ENCODE assay signal across 22 cellular contexts in the genomic region with DNA sequence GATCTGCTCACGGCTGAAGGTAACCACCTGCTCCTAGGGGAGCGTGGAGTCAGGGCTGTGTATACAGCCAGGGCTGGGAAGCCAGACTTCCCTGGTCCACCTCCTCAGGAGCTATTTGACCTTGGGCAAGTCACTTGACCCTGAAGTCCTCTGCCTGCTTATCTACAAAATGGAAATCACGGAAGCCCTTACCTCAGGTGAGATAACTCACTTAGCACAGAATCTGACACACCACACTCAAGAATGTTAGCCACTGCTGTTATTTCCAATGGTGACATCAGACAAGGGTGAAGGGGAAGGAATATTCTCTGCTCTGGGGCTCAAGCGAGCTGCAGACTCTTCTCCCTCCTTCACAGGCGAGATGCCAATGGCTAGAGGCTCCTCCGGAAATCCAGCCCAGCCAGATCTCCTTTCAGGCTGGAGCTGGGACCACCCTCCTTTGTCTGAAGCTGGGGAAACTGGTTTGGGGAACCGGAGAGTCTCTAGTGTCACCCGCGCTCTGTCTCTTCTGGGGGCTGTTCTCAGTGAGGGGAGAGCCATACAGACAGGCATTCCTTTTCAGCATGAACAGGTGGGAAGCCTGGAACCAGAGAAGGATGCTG.
A peak's percentile ranks its signal among the peaks of the same experiment; 100 is the strongest.
DNase-seq lines count a peak whose midpoint lies in the region; ATAC-seq, FAIRE-seq and TF ChIP-seq lines count a peak whose summit lies in the region.
"Had no signal": no experiment of that assay in that cellular context is flagged by ENCODE, and none has a peak within 500 bp of the region (broad histone marks: within the 10 kb centered on the region; RNA-seq: fewer than 3 reads in every experiment).

No MANE protein-coding gene starts in this region.

- no peaks in the 10 kb centered on the region for H3K27me3 ChIP-seq in mammary epithelial cell (ENCODE audit: insufficient read depth, low read length)
- H3K27me3 ChIP-seq in astrocyte (ENCODE audit: insufficient read depth, low read length) = no peaks in the 10 kb centered on the region
- no peaks in the 10 kb centered on the region for H3K27me3 ChIP-seq in upper lobe of left lung
- no peaks in the 10 kb centered on the region for H3K27me3 ChIP-seq in MG63
- H3K27me3 ChIP-seq: dorsolateral prefrontal cortex had no signal

- 39% methylated on average over 9 of the region's 9 CpGs for WGBS in mammary epithelial cell (ENCODE audit: low coverage, missing lambda C conversion rate)
- WGBS in upper lobe of left lung, 2 donors = 33 to 39% methylated on average over 7 to 9 of the region's 9 CpGs

- H3K4me3 ChIP-seq in mammary epithelial cell (replicated peaks in 1 of 3; ENCODE audit: insufficient read depth in 1 of 3, low read depth in 2 of 3, low read length in 3 of 3) = no peak overlapping the region
- H3K4me3 ChIP-seq in astrocyte (ENCODE audit: insufficient read depth, low read depth, low read length) = no peak overlapping the region
- no peak overlapping the region for H3K4me3 ChIP-seq in upper lobe of left lung
- H3K4me3 ChIP-seq in MG63 = no peak overlapping the region
- H3K4me3 ChIP-seq: dorsolateral prefrontal cortex, mucosa of descending colon, thoracic aorta had no signal

- no peaks in the 10 kb centered on the region for H3K9me3 ChIP-seq in mammary epithelial cell (replicated peaks; ENCODE audit: insufficient read depth, low read length)
- no peaks in the 10 kb centered on the region for H3K9me3 ChIP-seq in astrocyte (ENCODE audit: insufficient read depth, low read depth, low read length)
- H3K9me3 ChIP-seq in upper lobe of left lung = no peaks in the 10 kb centered on the region
- no peaks in the 10 kb centered on the region for H3K9me3 ChIP-seq in MG63
- H3K9me3 ChIP-seq: mucosa of descending colon, thoracic aorta had no signal

- H3K4me2 ChIP-seq in mammary epithelial cell (ENCODE audit: insufficient read depth, low read depth, low read length) (no peak overlapping the region), astrocyte (ENCODE audit: low read length) (no peak overlapping the region)

- TF ChIP-seq POLR2A in upper lobe of left lung (IDR thresholded peaks at IDR 0.05) = no peak

- FAIRE-seq in astrocyte (lab: Jason Lieb, UNC) = no peak
- FAIRE-seq: GM12892, kidney had no signal

- no TSS peak for BruUV-seq in MCF 10A (replicated peaks; lab: Mats Ljungman, UMichigan)
- no TSS peak for BruUV-seq in mammary epithelial cell (replicated peaks; lab: Mats Ljungman, UMichigan)

- no peaks in the 10 kb centered on the region for H3K4me1 ChIP-seq in mammary epithelial cell (ENCODE audit: insufficient read depth, low read length)
- no peaks in the 10 kb centered on the region for H3K4me1 ChIP-seq in astrocyte (ENCODE audit: insufficient read depth, low read length)
- peaks cover 0 to 19% (median 5%) of the 10 kb centered on the region in 4 donors for H3K4me1 ChIP-seq in upper lobe of left lung

- H3K9ac ChIP-seq in mammary epithelial cell (ENCODE audit: insufficient read depth, low read length) (no peak overlapping the region), astrocyte (ENCODE audit: low read length) (no peak overlapping the region)

- dilution Hi-C loops in mammary epithelial cell (cut with HindIII; ENCODE audit: low sequenced_read_pairs) = no loop called here

- POLR2A ChIA-PET in MCF 10A (lab: Yijun Ruan, JAX) = no interaction called here

- DNase-seq in MCF 10A (ENCODE audit: unreplicated experiment) (no peak), mammary epithelial cell (no peak), astrocyte (ENCODE audit: low read depth) (no peak), iPS-NIHi7 (ENCODE audit: extremely low spot score) (peak; percentile 48), upper lobe of left lung (peak in 1 of 2 donors; percentile 51), MG63 (no peak)
- DNase-seq in stimulated activated CD4-positive, alpha-beta T cell treated with anti-CD3 and anti-CD28 coated beads, Interleukin-4, amount 100 ng/mL, for 4 hours = no peak
- DNase-seq: activated CD4-positive, alpha-beta T cell treated with anti-CD3 and anti-CD28 coated beads, Interleukin-2, amount 50 U/mL, for 48 hours; activated naive CD8-positive, alpha-beta T cell treated with anti-CD3 and anti-CD28 coated beads, Interleukin-2, amount 10 ng/mL, durations not matched to agents 7 days and 5 days; dorsolateral prefrontal cortex; HFFc6; kidney; mucosa of descending colon; NCI-H1417 treated with DMSO at 0.1 percent for 48 hours; NCI-H226 had no signal

- H3K36me3 Mint-ChIP-seq in MCF 10A (ENCODE audit: insufficient read depth, unreplicated experiment) (peaks cover 5% of the 10 kb centered on the region), astrocyte (ENCODE audit: low read depth, unreplicated experiment) (peaks cover 6% of the 10 kb centered on the region)
- H3K36me3 Mint-ChIP-seq: activated naive CD8-positive, alpha-beta T cell treated with anti-CD3 and anti-CD28 coated beads, Interleukin-2, amount 10 ng/mL, durations not matched to agents 7 days and 5 days; CD14-positive monocyte; stimulated activated effector memory CD8-positive, alpha-beta T cell treated with anti-CD3 and anti-CD28 coated beads, Interleukin-12 subunit alpha, Interleukin-12 subunit beta, amount 100 ng/mL, for 72 hours; T-cell had no signal

- H3K4me3 Mint-ChIP-seq in MCF 10A (ENCODE audit: unreplicated experiment) (no peak overlapping the region), astrocyte (ENCODE audit: unreplicated experiment) (no peak overlapping the region)
- H3K4me3 Mint-ChIP-seq: activated naive CD8-positive, alpha-beta T cell treated with anti-CD3 and anti-CD28 coated beads, Interleukin-2, amount 10 ng/mL, durations not matched to agents 7 days and 5 days; HFFc6; stimulated activated effector memory CD8-positive, alpha-beta T cell treated with anti-CD3 and anti-CD28 coated beads, Interleukin-12 subunit alpha, Interleukin-12 subunit beta, amount 100 ng/mL, for 72 hours; T-cell had no signal

- ATAC-seq in upper lobe of left lung (ENCODE audit: low FRiP score in 2 of 2) = peak; percentile 13 to 35
- ATAC-seq in HG02678 (IDR thresholded peaks at IDR 0.05; ENCODE audit: unreplicated experiment) = no peak
- ATAC-seq: mucosa of descending colon; Right ventricle myocardium inferior; stimulated activated effector memory CD8-positive, alpha-beta T cell treated with anti-CD3 and anti-CD28 coated beads, Interleukin-12 subunit alpha, Interleukin-12 subunit beta, amount 100 ng/mL, for 72 hours; T-cell had no signal

- TF ChIP-seq EP300 in upper lobe of left lung (IDR thresholded peaks at IDR 0.05) = peak in 1 of 4 donors; percentile 48

- peaks cover 14% of the 10 kb centered on the region for H3K4me1 Mint-ChIP-seq in MCF 10A (ENCODE audit: insufficient read depth, unreplicated experiment)
- peaks cover 6% of the 10 kb centered on the region for H3K4me1 Mint-ChIP-seq in astrocyte (ENCODE audit: low read depth, unreplicated experiment)

- H4K20me1 ChIP-seq in mammary epithelial cell (ENCODE audit: insufficient read depth, low read length) (no peaks in the 10 kb centered on the region), astrocyte (ENCODE audit: insufficient read depth, low read length) (no peaks in the 10 kb centered on the region)

- H3K36me3 ChIP-seq in mammary epithelial cell (ENCODE audit: insufficient read depth, low read length) = no peaks in the 10 kb centered on the region
- no peaks in the 10 kb centered on the region for H3K36me3 ChIP-seq in astrocyte (ENCODE audit: insufficient read depth, low read length)
- no peaks in the 10 kb centered on the region for H3K36me3 ChIP-seq in upper lobe of left lung
- H3K36me3 ChIP-seq in MG63 = no peaks in the 10 kb centered on the region
- H3K36me3 ChIP-seq: thoracic aorta had no signal

- H2AFZ ChIP-seq in mammary epithelial cell (ENCODE audit: low read depth, low read length) = no peak overlapping the region
- no peak overlapping the region for H2AFZ ChIP-seq in astrocyte (ENCODE audit: low read depth, low read length)

- no peaks in the 10 kb centered on the region for H3K9me3 Mint-ChIP-seq in MCF 10A (ENCODE audit: unreplicated experiment)
- no peaks in the 10 kb centered on the region for H3K9me3 Mint-ChIP-seq in astrocyte (ENCODE audit: unreplicated experiment)
- H3K9me3 Mint-ChIP-seq: activated naive CD8-positive, alpha-beta T cell treated with anti-CD3 and anti-CD28 coated beads, Interleukin-2, amount 10 ng/mL, durations not matched to agents 7 days and 5 days; HFFc6; stimulated activated effector memory CD8-positive, alpha-beta T cell treated with anti-CD3 and anti-CD28 coated beads, Interleukin-12 subunit alpha, Interleukin-12 subunit beta, amount 100 ng/mL, for 72 hours; T-cell had no signal

- H3K27me3 Mint-ChIP-seq in MCF 10A (ENCODE audit: insufficient read depth, unreplicated experiment) = no peaks in the 10 kb centered on the region
- H3K27me3 Mint-ChIP-seq in astrocyte (ENCODE audit: low read depth, unreplicated experiment) = peaks cover 18% of the 10 kb centered on the region
- H3K27me3 Mint-ChIP-seq: activated naive CD8-positive, alpha-beta T cell treated with anti-CD3 and anti-CD28 coated beads, Interleukin-2, amount 10 ng/mL, durations not matched to agents 7 days and 5 days had no signal

- in situ Hi-C loops in mammary epithelial cell (cut with MboI; ENCODE audit: low sequenced_read_pairs in 2 of 2) = loop anchor here (10.0 to 25.0 kb wide), 2 partner anchors 219 to 361 kb away; a partner anchor contains a TSS

- H3K79me2 ChIP-seq in mammary epithelial cell (ENCODE audit: insufficient read depth, low read length) = no peaks in the 10 kb centered on the region
- no peaks in the 10 kb centered on the region for H3K79me2 ChIP-seq in astrocyte (ENCODE audit: insufficient read depth, low read length)

- intact Hi-C loops in MCF 10A (cut with micrococcal nuclease) = no loop called here
- intact Hi-C loops in mammary epithelial cell (cut with micrococcal nuclease) = loop anchor here (5.0 kb wide), 1 partner anchor 94 kb away; no protein-coding TSS in a partner anchor

- H3K27ac ChIP-seq in mammary epithelial cell (ENCODE audit: insufficient read depth, low read depth, low read length) = no peak overlapping the region
- no peak overlapping the region for H3K27ac ChIP-seq in astrocyte (ENCODE audit: low read depth, low read length)
- peak overlapping the region in 3 of 4 donors; percentile 17 to 40 (median 34) for H3K27ac ChIP-seq in upper lobe of left lung
- H3K27ac ChIP-seq: dorsolateral prefrontal cortex, thoracic aorta had no signal

- H3K27ac Mint-ChIP-seq in MCF 10A (ENCODE audit: low read depth, unreplicated experiment) = peak overlapping the region; percentile 18
- peak overlapping the region; percentile 58 for H3K27ac Mint-ChIP-seq in astrocyte (ENCODE audit: unreplicated experiment)
- H3K27ac Mint-ChIP-seq: activated naive CD8-positive, alpha-beta T cell treated with anti-CD3 and anti-CD28 coated beads, Interleukin-2, amount 10 ng/mL, durations not matched to agents 7 days and 5 days; HFFc6; T-cell had no signal

- TF ChIP-seq CTCF in MCF 10A (IDR thresholded peaks at IDR 0.05; ENCODE audit: unreplicated experiment) (no peak), mammary epithelial cell (conservative IDR thresholded peaks at IDR 0.05 in 1 of 2, IDR thresholded peaks at IDR 0.05 in 1 of 2; ENCODE audit: extremely low read depth in 1 of 2, insufficient read depth in 1 of 2, low read depth in 1 of 2, low read length in 2 of 2) (no peak), astrocyte (IDR thresholded peaks at IDR 0.05; ENCODE audit: insufficient read depth, low read depth, low read length) (no peak), upper lobe of left lung (IDR thresholded peaks at IDR 0.05) (no peak)

- CTCF ChIA-PET in MCF 10A (lab: Yijun Ruan, JAX) (interaction anchor here (0.6 to 2.8 kb wide), 2 partner anchors 12 to 762 kb away, joined by 3 to 9 read pairs; no protein-coding TSS in a partner anchor), mammary epithelial cell (lab: Charles Lee; ENCODE audit: low non-redundant PET) (no interaction called here)

Comparison
In these comparisons a context has a peak if more than half of its experiments do, and no peak if none do; other contexts are left out.
1. H3K27ac ChIP-seq: peak in upper lobe of left lung (3 of 4); none in mammary epithelial cell (single experiment) and astrocyte (single experiment).